ENCODE assay signal across 29 cellular contexts in genomic region chr10:8410506-8410905, GRCh38.
"Had no signal": no experiment of that assay in that cellular context is flagged by ENCODE, and none has a peak within 500 bp of the region (broad histone marks: within the 10 kb centered on the region; RNA-seq: fewer than 3 reads in every experiment).

No MANE protein-coding gene starts in this region.

- H3K36me3 ChIP-seq: esophagus squamous epithelium, heart right ventricle, right lobe of liver, stomach, tibial artery, upper lobe of left lung had no signal

- H3K9me3 ChIP-seq: esophagus squamous epithelium, mucosa of descending colon, right lobe of liver, stomach, testis, tibial artery, upper lobe of left lung had no signal

- H2AFZ ChIP-seq: parathyroid adenoma had no signal

- H3K4me1 Mint-ChIP-seq: memory B cell, naive B cell, neural crest cell had no signal

- H3K27ac ChIP-seq: coronary artery, esophagus squamous epithelium, heart right ventricle, parathyroid adenoma, right lobe of liver, stomach, testis, tibial artery, upper lobe of left lung had no signal

- H3K27me3 Mint-ChIP-seq: memory B cell, naive B cell had no signal

- H3K4me3 Mint-ChIP-seq: memory B cell; mesothelial cell of epicardium; naive B cell; natural killer cell treated with Interleukin-12 subunit alpha and Interleukin-12 subunit beta and Interleukin-15 and Interleukin-18, amount 100 ng/mL, for 72 hours; neural crest cell; stimulated activated effector memory CD8-positive, alpha-beta T cell treated with anti-CD3 and anti-CD28 coated beads, Interleukin-12 subunit alpha, Interleukin-12 subunit beta, amount 100 ng/mL, for 72 hours had no signal

- H3K27me3 ChIP-seq: heart right ventricle, right lobe of liver, stomach, testis, tibial artery, upper lobe of left lung had no signal

- H3K27ac Mint-ChIP-seq: memory B cell; mesothelial cell of epicardium; naive B cell; natural killer cell treated with Interleukin-12 subunit alpha and Interleukin-12 subunit beta and Interleukin-15 and Interleukin-18, amount 100 ng/mL, for 72 hours; progenitor cell of endocrine pancreas; stimulated activated effector memory CD8-positive, alpha-beta T cell treated with anti-CD3 and anti-CD28 coated beads, Interleukin-12 subunit alpha, Interleukin-12 subunit beta, amount 100 ng/mL, for 72 hours had no signal

- ATAC-seq: heart right ventricle; left lobe of liver; mucosa of descending colon; natural killer cell treated with Interleukin-12 subunit alpha and Interleukin-12 subunit beta and Interleukin-15 and Interleukin-18, amount 100 ng/mL, for 72 hours; right lobe of liver; stimulated activated effector memory CD8-positive, alpha-beta T cell treated with anti-CD3 and anti-CD28 coated beads, Interleukin-12 subunit alpha, Interleukin-12 subunit beta, amount 100 ng/mL, for 72 hours had no signal

- H3K36me3 Mint-ChIP-seq: memory B cell; mesothelial cell of epicardium; naive B cell; natural killer cell treated with Interleukin-12 subunit alpha and Interleukin-12 subunit beta and Interleukin-15 and Interleukin-18, amount 100 ng/mL, for 72 hours; stimulated activated effector memory CD8-positive, alpha-beta T cell treated with anti-CD3 and anti-CD28 coated beads, Interleukin-12 subunit alpha, Interleukin-12 subunit beta, amount 100 ng/mL, for 72 hours had no signal

- H3K79me2 ChIP-seq: parathyroid adenoma had no signal

- DNase-seq: dermis blood vessel endothelial cell; effector memory CD4-positive, alpha-beta T cell; erythroblast; esophagus squamous epithelium; foreskin melanocyte; glutamatergic neuron; heart right ventricle; hypothalamus; kidney; mucosa of descending colon; naive B cell; right lobe of liver; stimulated activated CD4-positive, alpha-beta T cell treated with anti-CD3 and anti-CD28 coated beads, Interleukin-2, amount 100 ng/mL, for 24 hours; stimulated activated CD4-positive, alpha-beta T cell treated with anti-CD3 and anti-CD28 coated beads, Interleukin-4, amount 100 ng/mL, for 24 hours; stimulated activated naive CD4-positive, alpha-beta T cell treated with Interleukin-2 at 50 U/mL for 16 hours; stomach; testis; tibial artery; upper lobe of left lung had no signal

- H3K9ac ChIP-seq: parathyroid adenoma had no signal

- H3K4me1 ChIP-seq: esophagus squamous epithelium, parathyroid adenoma, right lobe of liver, stomach, testis, tibial artery, upper lobe of left lung had no signal

- H3K4me3 ChIP-seq: coronary artery, esophagus squamous epithelium, heart right ventricle, lung, mucosa of descending colon, right lobe of liver, stomach, testis, tibial artery, upper lobe of left lung had no signal
